18 cellular contexts compared by ENCODE assay signal in the genomic region with DNA sequence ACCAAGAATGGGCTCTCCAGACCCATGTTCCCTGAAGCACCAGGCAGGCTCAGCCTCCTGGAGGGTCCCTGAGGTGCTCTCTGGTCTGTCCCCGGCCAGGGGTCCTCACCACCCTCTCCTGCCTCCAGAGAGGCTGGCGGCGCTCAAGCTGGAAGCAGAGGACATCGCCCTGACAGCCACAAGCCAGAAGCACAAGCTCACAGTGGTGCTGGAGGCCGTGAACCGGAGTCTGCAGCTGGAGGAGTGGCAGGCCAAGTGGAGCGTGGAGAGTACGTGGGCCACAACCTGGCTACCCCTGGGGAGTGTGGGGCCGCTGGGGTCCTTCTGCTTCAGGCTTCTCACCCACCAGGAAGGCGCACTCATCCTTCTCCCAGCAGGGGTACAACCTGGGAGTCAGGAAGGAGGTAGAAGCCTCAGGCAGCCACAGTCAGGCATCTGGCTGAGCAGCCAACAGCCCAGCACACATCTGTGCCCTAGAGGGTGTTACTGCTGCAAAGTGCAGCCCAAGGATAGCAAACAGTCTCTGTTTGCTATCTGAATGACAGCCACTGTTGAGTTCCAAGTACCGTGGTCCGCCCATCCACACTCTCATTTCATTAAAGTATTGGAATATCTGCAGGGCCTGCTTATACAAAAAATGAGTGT. TPM values are rescaled to one million over a fixed set of nuclear protein-coding genes. Genes with fewer than 3 reads are reported as not detected.
DNase-seq lines count a peak whose midpoint lies in the region; ATAC-seq, FAIRE-seq and TF ChIP-seq lines count a peak whose summit lies in the region.
"Had no signal": no experiment of that assay in that cellular context is flagged by ENCODE, and none has a peak within 500 bp of the region (broad histone marks: within the 10 kb centered on the region; RNA-seq: fewer than 3 reads in every experiment).

No MANE protein-coding gene starts in this region.

- H3K36me3 Mint-ChIP-seq in stimulated activated naive B cell treated with anti-CD40 and anti-IgM and Interleukin-4, amounts not matched to agents 10 μg/mL and 1 μg/mL and 100 μg/mL, for 72 hours = peaks cover 25 to 56% of the 10 kb centered on the region in 2 donors
- peaks cover 43% of the 10 kb centered on the region for H3K36me3 Mint-ChIP-seq in activated CD8-positive, alpha-beta T cell treated with anti-CD3 and anti-CD28 coated beads, Interleukin-2, amount 10 ng/mL, durations not matched to agents 7 days and 5 days (ENCODE audit: low read depth)

- peak overlapping the region; percentile 82 for H3K27ac Mint-ChIP-seq in stimulated activated naive B cell treated with anti-CD40 and anti-IgM and Interleukin-4, amounts not matched to agents 10 μg/mL and 1 μg/mL and 100 μg/mL, for 72 hours
- no peak overlapping the region for H3K27ac Mint-ChIP-seq in activated CD8-positive, alpha-beta T cell treated with anti-CD3 and anti-CD28 coated beads, Interleukin-2, amount 10 ng/mL, durations not matched to agents 7 days and 5 days

- no peak overlapping the region for H3K4me3 Mint-ChIP-seq in stimulated activated naive B cell treated with anti-CD40 and anti-IgM and Interleukin-4, amounts not matched to agents 10 μg/mL and 1 μg/mL and 100 μg/mL, for 72 hours
- H3K4me3 Mint-ChIP-seq in activated CD8-positive, alpha-beta T cell treated with anti-CD3 and anti-CD28 coated beads, Interleukin-2, amount 10 ng/mL, durations not matched to agents 7 days and 5 days = no peak overlapping the region

- H2AFZ ChIP-seq in HepG2 (ENCODE audit: low read length) = no peak overlapping the region

- TF ChIP-seq POLR2A in HepG2 (IDR thresholded peaks at IDR 0.05; ENCODE audit: insufficient read depth in 1 of 2, low read depth in 2 of 2, low read length in 2 of 2) = no peak

- POLR2A ChIA-PET in HEK293 (lab: Yijun Ruan, JAX) = no interaction called here
- POLR2A ChIA-PET in HepG2 (lab: Yijun Ruan, JAX) = no interaction called here
- POLR2A ChIA-PET in activated CD8-positive, alpha-beta T cell treated with anti-CD3 and anti-CD28 coated beads, Interleukin-2, amount 10 ng/mL, durations not matched to agents 7 days and 5 days (lab: Charles Lee) = no interaction called here

- no peaks in the 10 kb centered on the region for H3K79me2 ChIP-seq in HepG2 (ENCODE audit: insufficient read depth, low read length)

- H3K9me3 ChIP-seq in HEK293 (ENCODE audit: control insufficient read depth, insufficient read depth, low read depth, low read length) = no peaks in the 10 kb centered on the region
- no peaks in the 10 kb centered on the region for H3K9me3 ChIP-seq in HepG2 (ENCODE audit: low read length)

- no peaks in the 10 kb centered on the region for H3K9me3 Mint-ChIP-seq in stimulated activated naive B cell treated with anti-CD40 and anti-IgM and Interleukin-4, amounts not matched to agents 10 μg/mL and 1 μg/mL and 100 μg/mL, for 72 hours
- H3K9me3 Mint-ChIP-seq in activated CD8-positive, alpha-beta T cell treated with anti-CD3 and anti-CD28 coated beads, Interleukin-2, amount 10 ng/mL, durations not matched to agents 7 days and 5 days (ENCODE audit: insufficient read depth) = no peaks in the 10 kb centered on the region

- no peak for FAIRE-seq in HepG2 (lab: Jason Lieb, UNC)
- FAIRE-seq: K562 had no signal

- no peak overlapping the region for H3K27ac ChIP-seq in HEK293 (ENCODE audit: extremely low read depth, low read depth, low read length)
- no peak overlapping the region for H3K27ac ChIP-seq in HepG2 (ENCODE audit: extremely low read length, insufficient read depth, low read length)

- H3K36me3 ChIP-seq in HEK293 (ENCODE audit: control insufficient read depth in 2 of 2, insufficient read depth in 1 of 2, low read length in 2 of 2) (no peaks in the 10 kb centered on the region), HepG2 (replicated peaks in 1 of 2; ENCODE audit: control insufficient read depth in 1 of 2, insufficient read depth in 2 of 2, low read length in 2 of 2) (no peaks in the 10 kb centered on the region)

- H3K27me3 ChIP-seq in HepG2 (ENCODE audit: control insufficient read depth in 1 of 2, insufficient read depth in 2 of 2, low read length in 2 of 2) = peaks cover 1 to 16% of the 10 kb centered on the region in 2 experiments; a peak in 3 of 5 replicates

- H4K20me1 ChIP-seq in HepG2 (ENCODE audit: insufficient read depth, low read length) = no peaks in the 10 kb centered on the region

- BruUV-seq in HepG2 (replicated peaks; lab: Mats Ljungman, UMichigan) = no TSS peak

- H3K4me3 ChIP-seq in HEK293 (ENCODE audit: low read depth, low read length) (no peak overlapping the region), HepG2 (replicated peaks in 1 of 3; ENCODE audit: insufficient read depth in 1 of 3, low read depth in 2 of 3, low read length in 3 of 3) (no peak overlapping the region)
- H3K4me3 ChIP-seq: K562 had no signal

- peaks cover 51 to 78% of the 10 kb centered on the region in 2 donors for H3K4me1 Mint-ChIP-seq in stimulated activated naive B cell treated with anti-CD40 and anti-IgM and Interleukin-4, amounts not matched to agents 10 μg/mL and 1 μg/mL and 100 μg/mL, for 72 hours
- peaks cover 44% of the 10 kb centered on the region for H3K4me1 Mint-ChIP-seq in activated CD8-positive, alpha-beta T cell treated with anti-CD3 and anti-CD28 coated beads, Interleukin-2, amount 10 ng/mL, durations not matched to agents 7 days and 5 days (ENCODE audit: low read depth)

- ATAC-seq in HepG2 (peak; percentile 36; the same call in 2 of the 3 replicates), GM18868 (IDR thresholded peaks at IDR 0.05; ENCODE audit: unreplicated experiment) (no peak)
- ATAC-seq in stimulated activated naive B cell treated with anti-CD40 and anti-IgM and Interleukin-4, amounts not matched to agents 10 μg/mL and 1 μg/mL and 100 μg/mL, for 72 hours (replicated peaks) = no peak
- ATAC-seq in activated CD8-positive, alpha-beta T cell treated with anti-CD3 and anti-CD28 coated beads, Interleukin-2, amount 10 ng/mL, durations not matched to agents 7 days and 5 days = no peak
- ATAC-seq: HCT116, K562 had no signal

- no peak for TF ChIP-seq RAD21 in HepG2 (CRISPR knock-in tag; IDR thresholded peaks at IDR 0.05)

- 0 out of 2 replicates have a peak, but pooled peaks cover 4% of the 10 kb centered on the region for H3K4me1 ChIP-seq in HEK293 (ENCODE audit: control insufficient read depth, insufficient read depth, low read length)
- no peaks in the 10 kb centered on the region for H3K4me1 ChIP-seq in HepG2 (ENCODE audit: insufficient read depth, low read length)

- WGBS in HepG2 (ENCODE audit: low lambda C conversion rate) = 10% methylated on average over 2 of the region's 12 CpGs

- no peak overlapping the region for H3K4me2 ChIP-seq in HepG2 (ENCODE audit: low read depth, low read length)

- TF ChIP-seq CTCF in HEK293 (tag by site-specific recombination; IDR thresholded peaks at IDR 0.05) = no peak
- TF ChIP-seq CTCF in HepG2 (CRISPR knock-in tag; IDR thresholded peaks at IDR 0.05) = no peak

- H3K9ac ChIP-seq in HepG2 (ENCODE audit: insufficient read depth, low read depth, low read length) = no peak overlapping the region

- TF ChIP-seq EP300 in HepG2 (IDR thresholded peaks at IDR 0.05; ENCODE audit: low read depth in 2 of 2, low read length in 2 of 2) (no peak), HepG2 (CRISPR knock-in tag; IDR thresholded peaks at IDR 0.05; ENCODE audit: borderline replicate concordance) (no peak)

- intact Hi-C loops in HepG2 (cut with micrococcal nuclease; ENCODE audit: unreplicated experiment) = no loop called here

- peak; percentile 55 for DNase-seq in activated effector memory CD4-positive, alpha-beta T cell treated with anti-CD3 and anti-CD28 coated beads, Interleukin-2, amount 50 U/mL, for 16 hours
- no peak for DNase-seq in activated effector memory CD4-positive, alpha-beta T cell treated with Interleukin-2 at 50 U/mL for 16 hours
- DNase-seq in HepG2 (ENCODE audit: low spot score) (no peak), NCI-H2081 treated with DMSO at 0.1 percent for 48 hours (lab: John Stamatoyannopoulos, UW) (no peak)
- no peak for DNase-seq in stimulated activated naive B cell treated with anti-CD40 and anti-IgM and Interleukin-4, amounts not matched to agents 10 μg/mL and 1 μg/mL and 100 μg/mL, for 72 hours
- DNase-seq in activated CD8-positive, alpha-beta T cell treated with anti-CD3 and anti-CD28 coated beads, Interleukin-2, amount 10 ng/mL, durations not matched to agents 7 days and 5 days = no peak
- DNase-seq: C1 segment of cervical spinal cord, EL, NCI-H187, NCI-H446 treated with DMSO at 0.1 percent for 48 hours, NCI-H748 treated with DMSO at 0.1 percent for 48 hours, OCI-M1, SIG-M5 had no signal

- CTCF ChIA-PET in HEK293 (lab: Yijun Ruan, JAX) (no interaction called here), HepG2 (lab: Yijun Ruan, JAX; ENCODE audit: low intra/inter-chr PET ratio, low total read pairs) (no interaction called here)
- CTCF ChIA-PET in activated CD8-positive, alpha-beta T cell treated with anti-CD3 and anti-CD28 coated beads, Interleukin-2, amount 10 ng/mL, durations not matched to agents 7 days and 5 days (lab: Charles Lee) = no interaction called here

- in situ Hi-C loops in HepG2 (cut with HindIII; ENCODE audit: extremely low pct_ligation_motif_present, low pct_unique_long_range_greater_than_20kb) = no loop called here

- H3K27me3 Mint-ChIP-seq in stimulated activated naive B cell treated with anti-CD40 and anti-IgM and Interleukin-4, amounts not matched to agents 10 μg/mL and 1 μg/mL and 100 μg/mL, for 72 hours = no peaks in the 10 kb centered on the region
- H3K27me3 Mint-ChIP-seq in activated CD8-positive, alpha-beta T cell treated with anti-CD3 and anti-CD28 coated beads, Interleukin-2, amount 10 ng/mL, durations not matched to agents 7 days and 5 days (ENCODE audit: low read depth) = no peaks in the 10 kb centered on the region

RNA-seq across cellular contexts. Expression of a gene that starts 8.4 kb away (rescaled TPM):
- total RNA-seq in HepG2 (2016; rRNA removed; fragmentation: Illumina TruSeq; extraction: Trizol) = not detected in 2 replicates
- not detected in 2 replicates for total RNA-seq in HepG2 (2016; cell fraction: cytosol; rRNA removed; fragmentation: Illumina TruSeq; extraction: Trizol; ENCODE audit: low read depth)
- total RNA-seq in HepG2 (2016; cell fraction: insoluble cytoplasmic fraction; rRNA removed; fragmentation: Illumina TruSeq; extraction: Trizol) = not detected in 2 replicates
- total RNA-seq in HepG2 (2016; cell fraction: membrane; rRNA removed; fragmentation: Illumina TruSeq; extraction: Trizol) = not detected in 2 replicates
- total RNA-seq in HepG2 (2016; cell fraction: nucleus; rRNA removed; fragmentation: Illumina TruSeq; extraction: Trizol) = not detected in 2 replicates
- not detected in 2 replicates for polyA plus RNA-seq in HepG2 (2011; rRNA removed)
- not detected in 2 replicates for polyA plus RNA-seq in HepG2 (2011; cell fraction: cytosol; rRNA removed)
- polyA plus RNA-seq in HepG2 (2011; cell fraction: nucleus; rRNA removed) = 0.02 TPM in 1 of 2 replicates, not detected in the other
- polyA plus RNA-seq in HepG2 (2012) = not detected in 2 replicates
- not detected in 2 replicates for polyA plus RNA-seq in HepG2 (2016; cell fraction: cytosol; fragmentation: Illumina TruSeq; extraction: Trizol; ENCODE audit: low read depth)
- polyA plus RNA-seq in HepG2 (2016; cell fraction: insoluble cytoplasmic fraction; fragmentation: Illumina TruSeq; extraction: Trizol; ENCODE audit: low read depth) = not detected in 2 replicates
- not detected in 2 replicates for polyA plus RNA-seq in HepG2 (2016; cell fraction: membrane; fragmentation: Illumina TruSeq; extraction: Trizol; ENCODE audit: low read depth)
- polyA plus RNA-seq in HepG2 (2016; cell fraction: nucleus; fragmentation: Illumina TruSeq; extraction: Trizol; ENCODE audit: insufficient read depth, low read depth) = not detected in 2 replicates
- polyA minus RNA-seq in HepG2 (2011; rRNA and poly(A)+ RNA removed; ENCODE audit: low replicate concordance) = not detected in 2 replicates
- not detected in 2 replicates for polyA minus RNA-seq in HepG2 (2011; cell fraction: cytosol; rRNA and poly(A)+ RNA removed)
- not detected in 2 replicates for polyA minus RNA-seq in HepG2 (2011; cell fraction: nucleus; rRNA and poly(A)+ RNA removed)
- total RNA-seq in activated CD8-positive, alpha-beta T cell treated with anti-CD3 and anti-CD28 coated beads, Interleukin-2, amount 10 ng/mL, durations not matched to agents 7 days and 5 days = 100 to 1,000 TPM; 175 to 186 TPM
- total RNA-seq: A172 had no signal
- polyA plus RNA-seq: K562 had no signal

Comparison
In these comparisons a context has a peak if more than half of its experiments do, and no peak if none do; other contexts are left out.
1. RNA of a gene that starts 8.4 kb away (total RNA-seq): 175 to 186 TPM in activated CD8-positive, alpha-beta T cell treated with anti-CD3 and anti-CD28 coated beads, Interleukin-2, amount 10 ng/mL, durations not matched to agents 7 days and 5 days; not detected in HepG2; every median in the first group is over 100 times any median in the second.